Comparison of ENCODE assay signal across 1 cellular context in the genomic region with DNA sequence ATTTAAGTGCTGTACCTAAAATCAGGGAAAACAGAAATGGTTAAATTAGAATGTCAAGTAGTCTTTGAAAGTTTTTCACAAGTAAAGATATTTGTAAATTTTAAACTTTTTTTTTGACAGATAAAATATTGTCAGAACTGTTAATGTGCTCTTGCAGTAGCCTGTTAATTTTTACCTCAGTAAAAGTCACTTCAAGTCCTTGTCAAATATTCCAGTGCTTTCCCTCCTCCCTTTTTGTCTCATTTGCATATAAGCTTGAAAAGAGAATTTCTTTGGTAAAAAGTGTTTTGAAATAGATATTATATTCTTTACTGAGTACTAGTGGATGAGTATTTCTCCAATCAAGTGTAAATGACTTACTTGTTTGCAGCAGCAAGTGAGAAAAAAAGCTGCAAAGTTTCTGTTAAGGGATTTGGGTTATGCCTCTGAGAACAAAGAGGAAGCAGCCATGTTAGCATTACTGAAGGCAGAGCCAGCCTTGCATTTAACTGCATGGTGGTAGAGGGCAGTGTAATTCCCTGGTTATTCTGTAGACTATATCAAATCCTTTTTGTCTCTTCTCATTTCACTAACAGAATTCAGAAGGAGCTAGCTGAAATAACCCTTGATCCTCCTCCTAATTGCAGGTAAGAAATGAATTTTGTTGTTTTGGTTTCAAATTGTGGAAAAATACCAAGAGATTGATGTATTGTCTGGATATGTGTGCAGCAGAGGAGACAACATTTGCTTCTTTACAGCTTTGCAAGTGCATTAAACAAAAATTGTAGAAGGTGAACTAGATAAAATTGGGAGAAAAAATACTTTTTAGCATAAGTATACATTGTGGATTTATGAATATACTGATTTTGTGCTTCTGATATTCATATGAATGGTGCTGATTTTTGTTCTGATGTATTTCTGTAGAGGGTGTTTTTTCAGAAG.
TF ChIP-seq lines count a peak whose summit lies in the region.

No MANE protein-coding gene starts in this region.

TF ChIP-seq in HEK293, 187 proteins besides CTCF, POLR2A, EP300 and RAD21 (continued from another document):
- no peak for TF ChIP-seq ZNF518A (tag by site-specific recombination; conservative IDR thresholded peaks at IDR 0.05; ENCODE audit: low read depth)
- TF ChIP-seq ZNF580 (tag by site-specific recombination; IDR thresholded peaks at IDR 0.05), result no peak
- 0 out of 2 replicates have a peak, but pooled peaks have one; percentile 39 for TF ChIP-seq PRDM1 (tag by site-specific recombination; IDR thresholded peaks at IDR 0.05)
- no peak for TF ChIP-seq ZNF335 (tag by site-specific recombination; conservative IDR thresholded peaks at IDR 0.05)
- 0 out of 2 replicates have a peak, but pooled peaks have one; percentile 25 for TF ChIP-seq ZNF660 (tag by site-specific recombination; IDR thresholded peaks at IDR 0.05)
- TF ChIP-seq ZNF366 (tag by site-specific recombination; conservative IDR thresholded peaks at IDR 0.05), result 0 out of 2 replicates have a peak, but pooled peaks have one; percentile 9
- no peak for TF ChIP-seq ZNF350 (tag by site-specific recombination; IDR thresholded peaks at IDR 0.05)
- TF ChIP-seq ZNF24 (tag by site-specific recombination; IDR thresholded peaks at IDR 0.05), result no peak
- TF ChIP-seq ZNF280D (tag by site-specific recombination; IDR thresholded peaks at IDR 0.05), result no peak
- no peak for TF ChIP-seq ZBTB1 (tag by site-specific recombination; IDR thresholded peaks at IDR 0.05)
- no peak for TF ChIP-seq ZNF621 (tag by site-specific recombination; IDR thresholded peaks at IDR 0.05)
- no peak for TF ChIP-seq ZNF747 (tag by site-specific recombination; IDR thresholded peaks at IDR 0.05)
- no peak for TF ChIP-seq KLF9 (tag by site-specific recombination; IDR thresholded peaks at IDR 0.05; ENCODE audit: low read depth)
- TF ChIP-seq ZNF558 (tag by site-specific recombination; IDR thresholded peaks at IDR 0.05), result no peak
- peak; percentile 100 for TF ChIP-seq ZSCAN30 (tag by site-specific recombination; IDR thresholded peaks at IDR 0.05)
- TF ChIP-seq PRDM6 (tag by site-specific recombination; IDR thresholded peaks at IDR 0.05), result peak; percentile 72
- TF ChIP-seq ZSCAN18 (tag by site-specific recombination; IDR thresholded peaks at IDR 0.05), result no peak
- TF ChIP-seq, protein P1, sequence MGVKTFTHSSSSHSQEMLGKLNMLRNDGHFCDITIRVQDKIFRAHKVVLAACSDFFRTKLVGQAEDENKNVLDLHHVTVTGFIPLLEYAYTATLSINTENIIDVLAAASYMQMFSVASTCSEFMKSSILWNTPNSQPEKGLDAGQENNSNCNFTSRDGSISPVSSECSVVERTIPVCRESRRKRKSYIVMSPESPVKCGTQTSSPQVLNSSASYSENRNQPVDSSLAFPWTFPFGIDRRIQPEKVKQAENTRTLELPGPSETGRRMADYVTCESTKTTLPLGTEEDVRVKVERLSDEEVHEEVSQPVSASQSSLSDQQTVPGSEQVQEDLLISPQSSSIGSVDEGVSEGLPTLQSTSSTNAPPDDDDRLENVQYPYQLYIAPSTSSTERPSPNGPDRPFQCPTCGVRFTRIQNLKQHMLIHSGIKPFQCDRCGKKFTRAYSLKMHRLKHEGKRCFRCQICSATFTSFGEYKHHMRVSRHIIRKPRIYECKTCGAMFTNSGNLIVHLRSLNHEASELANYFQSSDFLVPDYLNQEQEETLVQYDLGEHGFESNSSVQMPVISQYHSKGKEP (tag by site-specific recombination; IDR thresholded peaks at IDR 0.05), result peak; percentile 38; the same call in 1 of the 2 replicates
- TF ChIP-seq ZNF157 (tag by site-specific recombination; IDR thresholded peaks at IDR 0.05), result no peak
- TF ChIP-seq YY2 (tag by site-specific recombination; IDR thresholded peaks at IDR 0.05), result no peak
